In the genomic region with DNA sequence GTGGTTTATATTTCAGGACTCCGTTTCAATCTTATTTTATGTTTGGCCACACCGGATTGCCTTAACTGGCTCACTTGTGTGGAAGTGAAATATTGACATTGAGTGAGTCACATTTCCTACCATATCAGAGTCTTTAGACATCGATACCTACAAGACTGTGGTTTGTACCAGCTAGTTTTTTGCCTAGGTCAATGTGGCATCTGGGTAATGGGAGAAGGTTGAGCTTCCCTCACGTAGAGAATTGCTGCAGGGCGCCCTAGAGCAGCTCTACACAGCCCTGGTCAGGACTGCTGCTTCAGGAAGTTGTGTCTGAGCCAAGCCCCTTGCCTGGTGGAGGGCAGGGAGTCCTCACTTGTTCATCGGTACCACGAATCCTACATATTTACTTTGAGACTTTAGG, we compare ENCODE assay signal across 8 cellular contexts. TPM values are rescaled to one million over a fixed set of nuclear protein-coding genes. Genes with fewer than 3 reads are reported as not detected.
DNase-seq lines count a peak whose midpoint lies in the region; ATAC-seq and TF ChIP-seq lines count a peak whose summit lies in the region.

No MANE protein-coding gene starts in this region.

- no peaks in the 10 kb centered on the region for H3K27me3 ChIP-seq in CD4-positive, alpha-beta memory T cell (ENCODE audit: insufficient read depth, low read length)
- H3K27me3 ChIP-seq in HUES64 (ENCODE audit: insufficient read depth, low read length): peaks cover 41% of the 10 kb centered on the region
- no peaks in the 10 kb centered on the region for H3K27me3 ChIP-seq in brain microvascular endothelial cell (replicated peaks)
- peaks cover 20% of the 10 kb centered on the region for H3K27me3 ChIP-seq in transverse colon

- intact Hi-C loops in CD4-positive, alpha-beta memory T cell (cut with micrococcal nuclease): loop anchor here (5.0 kb wide), 1 partner anchor 369 kb away; a partner anchor contains a TSS
- intact Hi-C loops in natural killer cell (cut with micrococcal nuclease): no loop called here
- intact Hi-C loops in transverse colon (cut with DNase I; ENCODE audit: low total_unique reads): no loop called here

- H3K36me3 Mint-ChIP-seq in CD4-positive, alpha-beta memory T cell: peaks cover 4 to 6% of the 10 kb centered on the region in 2 donors
- no peaks in the 10 kb centered on the region for H3K36me3 Mint-ChIP-seq in natural killer cell

- H3K9me3 ChIP-seq in CD4-positive, alpha-beta memory T cell (ENCODE audit: control insufficient read depth in 1 of 2, low read length in 2 of 2): no peaks in the 10 kb centered on the region
- H3K9me3 ChIP-seq in HUES64 (ENCODE audit: insufficient read depth, low read depth, low read length) (no peaks in the 10 kb centered on the region), transverse colon (no peaks in the 10 kb centered on the region)

- H3K27ac ChIP-seq in CD4-positive, alpha-beta memory T cell (ENCODE audit: low read depth, low read length): peak overlapping the region; percentile 67
- H3K27ac ChIP-seq in HUES64 (ENCODE audit: low read depth, low read length) (no peak overlapping the region), brain microvascular endothelial cell (no peak overlapping the region), transverse colon (peak overlapping the region in 1 of 4 donors; percentile 72)

- H3K4me1 ChIP-seq in CD4-positive, alpha-beta memory T cell (ENCODE audit: insufficient read depth, low read length): peaks cover 24% of the 10 kb centered on the region
- H3K4me1 ChIP-seq in HUES64 (ENCODE audit: insufficient read depth, low read length) (peaks cover 35% of the 10 kb centered on the region), transverse colon (peaks cover 0 to 21% (median 11%) of the 10 kb centered on the region in 4 donors)

- peak overlapping the region; percentile 85 to 96 (median 90) for H3K4me3 Mint-ChIP-seq in CD4-positive, alpha-beta memory T cell
- H3K4me3 Mint-ChIP-seq in natural killer cell: peak overlapping the region; percentile 93

- DNase-seq in CD4-positive, alpha-beta memory T cell: no peak
- DNase-seq in brain microvascular endothelial cell: no peak
- DNase-seq in natural killer cell: no peak
- no peak for DNase-seq in AG08395 (ENCODE audit: low spot score)
- no peak for DNase-seq in transverse colon

- H3K9me3 Mint-ChIP-seq in CD4-positive, alpha-beta memory T cell: no peaks in the 10 kb centered on the region
- H3K9me3 Mint-ChIP-seq in natural killer cell: no peaks in the 10 kb centered on the region

- TF ChIP-seq CTCF in brain microvascular endothelial cell (IDR thresholded peaks at IDR 0.05; ENCODE audit: low read depth, low read length, missing control alignments): no peak
- TF ChIP-seq CTCF in natural killer cell (IDR thresholded peaks at IDR 0.05): no peak
- no peak for TF ChIP-seq CTCF in transverse colon (IDR thresholded peaks at IDR 0.05)

- no peaks in the 10 kb centered on the region for H3K27me3 Mint-ChIP-seq in CD4-positive, alpha-beta memory T cell
- H3K27me3 Mint-ChIP-seq in natural killer cell (ENCODE audit: low read depth in 2 of 2): peaks cover 0 to 6% of the 10 kb centered on the region in 2 donors

- H3K4me1 Mint-ChIP-seq in CD4-positive, alpha-beta memory T cell: peaks cover 22 to 61% (median 40%) of the 10 kb centered on the region in 4 donors
- peaks cover 10 to 25% of the 10 kb centered on the region in 2 donors for H3K4me1 Mint-ChIP-seq in natural killer cell

- no peak for TF ChIP-seq POLR2A in transverse colon (IDR thresholded peaks at IDR 0.05)

- CTCF ChIA-PET in CD4-positive, alpha-beta memory T cell (lab: Charles Lee; ENCODE audit: partially characterized antibody): interaction anchor here (0.6 to 9.0 kb wide), 5 partner anchors 24 to 1332 kb away, joined by 3 to 172 read pairs (median 4); no protein-coding TSS in a partner anchor

- no peak overlapping the region for H3K9ac ChIP-seq in HUES64 (ENCODE audit: low read depth, low read length)

- H3K4me3 ChIP-seq in CD4-positive, alpha-beta memory T cell (ENCODE audit: low read length in 2 of 2): peak overlapping the region; percentile 69 to 84
- H3K4me3 ChIP-seq in HUES64 (ENCODE audit: low read length) (peak overlapping the region; percentile 70), brain microvascular endothelial cell (ENCODE audit: low read depth, low read length) (peak overlapping the region; percentile 71), transverse colon (peak overlapping the region in 1 of 4 donors; percentile 52)

- in situ Hi-C loops in brain microvascular endothelial cell (cut with HindIII; ENCODE audit: low pct_ligation_motif_present, low sequenced_read_pairs) (no loop called here), transverse colon (cut with MboI; ENCODE audit: low pct_ligation_motif_present in 1 of 4, low pct_unique_long_range_greater_than_20kb in 1 of 4, low sequenced_read_pairs in 3 of 4) (no loop called here)

- no peak for TF ChIP-seq EP300 in transverse colon (IDR thresholded peaks at IDR 0.05; ENCODE audit: low read depth)

- peak overlapping the region; percentile 58 to 93 (median 88) for H3K27ac Mint-ChIP-seq in CD4-positive, alpha-beta memory T cell
- H3K27ac Mint-ChIP-seq in natural killer cell: peak overlapping the region in 1 of 2 donors; percentile 80

- ATAC-seq in natural killer cell: no peak
- ATAC-seq in HG02973 (IDR thresholded peaks at IDR 0.05; ENCODE audit: unreplicated experiment): no peak
- no peak for ATAC-seq in GM21825 (IDR thresholded peaks at IDR 0.05; ENCODE audit: unreplicated experiment)

- WGBS in HUES64: 68% methylated on average over 7 of the region's 7 CpGs
- 59 to 73% methylated on average over 6 to 7 of the region's 7 CpGs for WGBS in transverse colon (ENCODE audit: low coverage in 1 of 2), 2 donors

- no peaks in the 10 kb centered on the region for H3K36me3 ChIP-seq in CD4-positive, alpha-beta memory T cell (ENCODE audit: insufficient read depth, low read length)
- H3K36me3 ChIP-seq in HUES64 (ENCODE audit: insufficient read depth, low read length) (no peaks in the 10 kb centered on the region), brain microvascular endothelial cell (replicated peaks) (no peaks in the 10 kb centered on the region), transverse colon (no peaks in the 10 kb centered on the region)

- POLR2A ChIA-PET in CD4-positive, alpha-beta memory T cell (lab: Charles Lee; ENCODE audit: partially characterized antibody): interaction anchor here (1.0 to 2.8 kb wide), 8 partner anchors 18 to 375 kb away, joined by 3 to 17 read pairs (median 4); no protein-coding TSS in a partner anchor

RNA-seq across cellular contexts. Expression of a gene that starts 1.6 kb away (rescaled TPM):
- 10 to 100 TPM; 19.5 to 26.0 TPM for total RNA-seq in CD4-positive, alpha-beta memory T cell
- polyA plus RNA-seq in CD4-positive, alpha-beta memory T cell: 1 to 10 TPM; 4.2 to 5.3 TPM
- 8.1 TPM for polyA plus RNA-seq in HUES64 (2013, experiment 1 of 2)
- polyA plus RNA-seq in HUES64 (2013, experiment 2 of 2): 9.3 TPM
- total RNA-seq in natural killer cell: 10 to 100 TPM in 1 of 3 donors, 1 to 10 TPM in 2; 5.9 to 10.3 (median 8.8) TPM
- 10 to 100 TPM in 2 of 4 donors, 1 to 10 TPM in 2; 4.3 to 58.4 (median 9.9) TPM for total RNA-seq in transverse colon
